Comparison of ENCODE assay signal across 8 cellular contexts in genomic region chr7:135169936-135170222, GRCh38. TPM values are rescaled to one million over a fixed set of nuclear protein-coding genes. Genes with fewer than 3 reads are reported as not detected.
DNase-seq lines count a peak whose midpoint lies in the region; ATAC-seq and TF ChIP-seq lines count a peak whose summit lies in the region.

No MANE protein-coding gene starts in this region.

- ATAC-seq in HG02840 (IDR thresholded peaks at IDR 0.05; ENCODE audit: low FRiP score, unreplicated experiment): peak; percentile 17
- no peak for ATAC-seq in activated CD8-positive, alpha-beta T cell treated with anti-CD3 and anti-CD28 coated beads for 36 hours

- no peaks in the 10 kb centered on the region for H3K9me3 Mint-ChIP-seq in activated CD8-positive, alpha-beta T cell treated with anti-CD3 and anti-CD28 coated beads for 36 hours

- intact Hi-C loops in activated CD8-positive, alpha-beta T cell treated with anti-CD3 and anti-CD28 coated beads for 36 hours (cut with micrococcal nuclease): loop anchor here (2.0 kb wide), 2 partner anchors 21 to 183 kb away; partner anchors contain the start of genes AGBL3 and TMEM140
- intact Hi-C loops in stomach (cut with DNase I; ENCODE audit: low total_unique reads): loop anchor here (10.0 kb wide), 1 partner anchor 175 kb away; no protein-coding TSS in a partner anchor

- peaks cover 0 to 40% (median 12%) of the 10 kb centered on the region in 11 experiments; a peak in 9 of 22 replicates for H4K20me1 ChIP-seq in BLaER1 treated with 17β-estradiol and CSF1 and Interleukin-3, amounts not matched to agents 10 nM and 100 nM

- no peak for TF ChIP-seq EP300 in stomach (IDR thresholded peaks at IDR 0.05)

- CTCF ChIA-PET in activated CD8-positive, alpha-beta T cell treated with anti-CD3 and anti-CD28 coated beads for 36 hours (lab: Charles Lee): interaction anchor here (0.7 to 4.6 kb wide), 15 partner anchors 9 to 537 kb away, joined by 3 to 44 read pairs (median 5); partner anchors contain the start of genes AGBL3 and TMEM140

- peak overlapping the region; percentile 83 for H3K4me3 Mint-ChIP-seq in activated CD8-positive, alpha-beta T cell treated with anti-CD3 and anti-CD28 coated beads for 36 hours

- H3K27me3 Mint-ChIP-seq in activated CD8-positive, alpha-beta T cell treated with anti-CD3 and anti-CD28 coated beads for 36 hours: no peaks in the 10 kb centered on the region

- peaks cover 0 to 11% (median 0%) of the 10 kb centered on the region in 11 experiments; a peak in 3 of 22 replicates for H3K9me3 ChIP-seq in BLaER1 treated with 17β-estradiol and CSF1 and Interleukin-3, amounts not matched to agents 10 nM and 100 nM (replicated peaks in 1 of 11)
- no peaks in the 10 kb centered on the region for H3K9me3 ChIP-seq in stomach

- peak overlapping the region; percentile 87 to 99 (median 94) for H3K4me2 ChIP-seq in BLaER1 treated with 17β-estradiol and CSF1 and Interleukin-3, amounts not matched to agents 10 nM and 100 nM

- peaks cover 28 to 48% (median 36%) of the 10 kb centered on the region in 10 experiments for H3K4me1 ChIP-seq in BLaER1 treated with 17β-estradiol and CSF1 and Interleukin-3, amounts not matched to agents 10 nM and 100 nM
- peaks cover 35 to 63% (median 58%) of the 10 kb centered on the region in 4 donors for H3K4me1 ChIP-seq in stomach

- TF ChIP-seq CTCF in activated CD8-positive, alpha-beta T cell treated with anti-CD3 and anti-CD28 coated beads for 36 hours (IDR thresholded peaks at IDR 0.05): no peak
- TF ChIP-seq CTCF in stomach (IDR thresholded peaks at IDR 0.05): no peak

- POLR2A ChIA-PET in activated CD8-positive, alpha-beta T cell treated with anti-CD3 and anti-CD28 coated beads for 36 hours (lab: Charles Lee): interaction anchor here (0.8 to 16.8 kb wide), 15 partner anchors 9 to 601 kb away, joined by 3 to 204 read pairs (median 6); partner anchors contain the start of genes AGBL3, TMEM140 and WDR91

- H3K36me3 ChIP-seq in BLaER1 treated with 17β-estradiol and CSF1 and Interleukin-3, amounts not matched to agents 10 nM and 100 nM: peaks cover 36 to 43% (median 39%) of the 10 kb centered on the region in 11 experiments
- peaks cover 27 to 39% (median 34%) of the 10 kb centered on the region in 4 donors for H3K36me3 ChIP-seq in stomach

- WGBS in stomach, 5 donors: 2 to 7% (median 2%) methylated on average over 9 of the region's 9 CpGs

- H3K27me3 ChIP-seq in BLaER1 treated with 17β-estradiol and CSF1 and Interleukin-3, amounts not matched to agents 10 nM and 100 nM: no peaks in the 10 kb centered on the region
- H3K27me3 ChIP-seq in stomach: no peaks in the 10 kb centered on the region

- H3K4me1 Mint-ChIP-seq in activated CD8-positive, alpha-beta T cell treated with anti-CD3 and anti-CD28 coated beads for 36 hours (ENCODE audit: low read depth): peaks cover 48% of the 10 kb centered on the region

- H3K36me3 Mint-ChIP-seq in activated CD8-positive, alpha-beta T cell treated with anti-CD3 and anti-CD28 coated beads for 36 hours (ENCODE audit: low read depth): peaks cover 47% of the 10 kb centered on the region

- no peak for DNase-seq in activated CD8-positive, alpha-beta T cell treated with anti-CD3 and anti-CD28 coated beads for 36 hours
- no peak for DNase-seq in stomach
- no peak for DNase-seq in NCI-H510A (lab: John Stamatoyannopoulos, UW)
- no peak for DNase-seq in LoVo (ENCODE audit: low spot score)
- DNase-seq in DMS 273 (lab: John Stamatoyannopoulos, UW; ENCODE audit: unreplicated experiment): no peak

- no peak for TF ChIP-seq POLR2A in stomach (IDR thresholded peaks at IDR 0.05)

- H3K27ac ChIP-seq in BLaER1 treated with 17β-estradiol and CSF1 and Interleukin-3, amounts not matched to agents 10 nM and 100 nM: peak overlapping the region; percentile 88 to 100 (median 97)
- H3K27ac ChIP-seq in stomach: peak overlapping the region; percentile 89 to 99 (median 96)

- peak overlapping the region; percentile 66 to 97 (median 88) for H3K4me3 ChIP-seq in BLaER1 treated with 17β-estradiol and CSF1 and Interleukin-3, amounts not matched to agents 10 nM and 100 nM
- peak overlapping the region; percentile 83 for H3K4me3 ChIP-seq in iPS-11a (ENCODE audit: low read depth, low read length)
- H3K4me3 ChIP-seq in stomach: peak overlapping the region; percentile 66 to 91 (median 78)

- peak overlapping the region; percentile 89 for H3K27ac Mint-ChIP-seq in activated CD8-positive, alpha-beta T cell treated with anti-CD3 and anti-CD28 coated beads for 36 hours

- H3K9ac ChIP-seq in BLaER1 treated with 17β-estradiol and CSF1 and Interleukin-3, amounts not matched to agents 10 nM and 100 nM: peak overlapping the region; percentile 88 to 100 (median 98)

RNA-seq across cellular contexts. Expression of gene CYREN, which starts 0.6 kb away (rescaled TPM):
- total RNA-seq in activated CD8-positive, alpha-beta T cell treated with anti-CD3 and anti-CD28 coated beads for 36 hours: 10 to 100 TPM; 32.5 to 35.4 TPM
- total RNA-seq in stomach: 10 to 100 TPM; 11.1 to 33.0 (median 29.8) TPM
- 10 to 100 TPM; 21.7 to 30.8 (median 30.5) TPM for polyA plus RNA-seq in stomach

RNA-seq across cellular contexts. Expression of gene TMEM140, which starts 22.0 kb away (rescaled TPM):
- 1 to 10 TPM; 6.2 to 7.6 TPM for total RNA-seq in activated CD8-positive, alpha-beta T cell treated with anti-CD3 and anti-CD28 coated beads for 36 hours
- 10 to 100 TPM in 2 of 5 donors, 1 to 10 TPM in 2, under 1 TPM in 1; 0.89 to 18.7 (median 9.7) TPM for total RNA-seq in stomach
- 1 to 10 TPM; 2.1 to 6.5 (median 3.0) TPM for polyA plus RNA-seq in stomach

RNA-seq across cellular contexts. Expression of gene WDR91, which starts 41.4 kb away (rescaled TPM):
- total RNA-seq in activated CD8-positive, alpha-beta T cell treated with anti-CD3 and anti-CD28 coated beads for 36 hours: 10 to 100 TPM; 12.9 to 13.1 TPM
- 10 to 100 TPM in 4 of 5 donors, 1 to 10 TPM in 1; 7.0 to 79.4 (median 33.5) TPM for total RNA-seq in stomach
- 10 to 100 TPM in 1 of 3 donors, 1 to 10 TPM in 2; 6.3 to 13.2 (median 6.6) TPM for polyA plus RNA-seq in stomach
